Comparison of ENCODE assay signal across 8 cellular contexts in the genomic region with DNA sequence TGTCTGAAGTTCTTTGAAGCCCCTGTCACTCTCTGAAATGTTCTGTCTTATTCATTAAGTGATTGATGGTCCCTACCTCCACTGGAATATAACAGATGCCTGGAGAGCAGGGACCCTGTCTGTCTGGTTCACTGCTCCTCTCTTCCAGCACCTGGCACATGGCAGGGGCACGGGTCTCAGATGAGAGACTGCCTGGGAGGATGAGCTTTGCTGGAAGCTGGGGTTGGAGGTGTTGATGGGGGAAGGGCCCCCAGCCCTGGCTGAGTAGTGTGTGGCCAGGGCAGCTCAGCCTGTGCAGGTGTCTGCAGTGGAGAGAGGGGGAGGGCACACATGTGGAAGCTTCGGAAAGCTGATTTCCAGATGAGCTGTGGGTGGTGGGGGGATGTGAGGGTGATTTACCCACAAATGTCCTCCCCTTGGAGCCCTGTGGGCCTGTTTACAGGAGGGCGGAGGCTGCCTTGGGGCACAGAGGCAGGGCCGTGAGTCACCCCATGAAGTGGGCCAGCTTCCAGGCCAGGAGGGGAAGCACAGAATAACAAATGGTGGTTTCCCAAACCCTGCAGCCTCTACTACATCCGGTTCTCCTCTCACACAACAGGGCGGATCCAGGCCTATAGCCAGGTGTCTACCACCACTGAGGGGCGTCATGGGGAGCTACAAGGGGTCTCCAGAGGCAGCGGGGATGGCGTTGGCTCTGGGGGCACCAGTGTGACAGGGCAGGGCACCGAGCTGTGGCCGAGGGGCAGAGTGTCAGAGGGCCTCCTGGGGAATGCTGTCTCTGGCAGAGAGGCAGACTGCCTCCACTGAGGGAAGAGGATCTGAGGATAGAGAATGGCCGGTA. TPM values are rescaled to one million over a fixed set of nuclear protein-coding genes. Genes with fewer than 3 reads are reported as not detected.
DNase-seq lines count a peak whose midpoint lies in the region; ATAC-seq, FAIRE-seq and TF ChIP-seq lines count a peak whose summit lies in the region.

No MANE protein-coding gene starts in this region.

- POLR2A ChIA-PET in GM12878 (lab: Charles Lee) = interaction anchor here (0.6 to 1.2 kb wide), 3 partner anchors 35 to 762 kb away, joined by 3 to 8 read pairs (median 5); partner anchors contain the start of gene EIF4B

- TF ChIP-seq POLR2A in GM12878 (IDR thresholded peaks at IDR 0.05; ENCODE audit: low read depth, low read length) (peak; percentile 77), lower leg skin (IDR thresholded peaks at IDR 0.05) (no peak)

- intact Hi-C loops in GM12878 (cut with micrococcal nuclease; ENCODE audit: unreplicated experiment) (no loop called here), lower leg skin (cut with DNase I; ENCODE audit: low total_unique reads) (no loop called here)

- DNase-seq in DMS79 (lab: John Stamatoyannopoulos, UW) (peak; percentile 47), HS-27A (ENCODE audit: low read depth) (peak; percentile 85), T-helper 1 cell (peak in 4 of 5 donors; percentile 17 to 81 (median 30)), GM12878 (ENCODE audit: low read depth, low spot score) (peak; percentile 66), lower leg skin (ENCODE audit: low spot score in 2 of 2) (peak; percentile 86 to 97), NCI-H187 treated with DMSO at 0.1 percent for 48 hours (lab: John Stamatoyannopoulos, UW) (no peak)
- DNase-seq in stimulated activated CD8-positive, alpha-beta memory T cell treated with anti-CD3 and anti-CD28 coated beads, Interleukin-15, amount 100 ng/mL, for 1 hour (ENCODE audit: low read depth) = peak; percentile 30

- H3K4me1 ChIP-seq in GM12878 (ENCODE audit: control insufficient read depth, insufficient read depth, low read length) = peaks cover 22% of the 10 kb centered on the region

- RAD21 ChIA-PET in GM12878 (lab: Charles Lee; ENCODE audit: unreplicated experiment) = interaction anchor here (0.8 to 1.9 kb wide), 7 partner anchors 35 to 222 kb away, joined by 3 to 8 read pairs (median 4); no protein-coding TSS in a partner anchor

- peak overlapping the region; percentile 86 for H3K27ac ChIP-seq in GM12878 (ENCODE audit: control insufficient read depth, insufficient read depth)

- H4K20me1 ChIP-seq in GM12878 (ENCODE audit: control insufficient read depth, insufficient read depth) = no peaks in the 10 kb centered on the region

- no peaks in the 10 kb centered on the region; the same call in 1 of the 2 replicates for H3K79me2 ChIP-seq in GM12878 (ENCODE audit: control insufficient read depth, insufficient read depth, low read length)

- H3K9me3 ChIP-seq in GM12878 (replicated peaks; ENCODE audit: control insufficient read depth, insufficient read depth, low read length) = no peaks in the 10 kb centered on the region

- TF ChIP-seq CTCF in GM12878 (IDR thresholded peaks at IDR 0.05 in 2 of 3, conservative IDR thresholded peaks at IDR 0.05 in 1 of 3; ENCODE audit: control insufficient read depth in 2 of 3, extremely low read depth in 1 of 3, insufficient read depth in 1 of 3, low read depth in 3 of 3, low read length in 3 of 3) (0 out of 6 replicates have a peak, but pooled peaks of 1 of the 3 experiments have one; percentile 14), lower leg skin (IDR thresholded peaks at IDR 0.05) (no peak)

- peak overlapping the region; percentile 50 for H3K9ac ChIP-seq in GM12878 (ENCODE audit: control insufficient read depth, insufficient read depth, low read length)

- CTCF ChIA-PET in GM12878 (lab: Yijun Ruan, JAX) = interaction anchor here (0.7 to 5.1 kb wide), 11 partner anchors 9 to 218 kb away, joined by 3 to 42 read pairs (median 5); no protein-coding TSS in a partner anchor

- H3K27me3 ChIP-seq in GM12878 (replicated peaks in 1 of 2; ENCODE audit: control insufficient read depth in 2 of 2, insufficient read depth in 2 of 2, low read length in 1 of 2) = no peaks in the 10 kb centered on the region

- 0 out of 4 replicates have a peak, but pooled peaks of 1 of the 2 experiments have one; percentile 28 for TF ChIP-seq EP300 in GM12878 (IDR thresholded peaks at IDR 0.05; ENCODE audit: borderline replicate concordance in 1 of 2, control insufficient read depth in 1 of 2, low read depth in 2 of 2, low read length in 2 of 2)

- 1% methylated on average over 12 of the region's 12 CpGs for WGBS in GM12878 (ENCODE audit: insufficient coverage, insufficient replicate concordance, low lambda C conversion rate, missing lambda C conversion rate)
- 13 to 20% methylated on average over 12 of the region's 12 CpGs for WGBS in lower leg skin, 2 donors

- TF ChIP-seq RAD21 in GM12878 (IDR thresholded peaks at IDR 0.05; ENCODE audit: insufficient read depth, low read depth, low read length) = no peak

- H3K4me3 ChIP-seq in GM12878 = peak overlapping the region; percentile 42; the same call in 1 of the 2 replicates
- no peak overlapping the region for H3K4me3 ChIP-seq in lower leg skin (ENCODE audit: low read depth, poor library complexity, severe bottlenecking)

- in situ Hi-C loops in GM12878 (cut with MboI) = no loop called here

- H3K36me3 ChIP-seq in GM12878 (ENCODE audit: control insufficient read depth in 2 of 2, insufficient read depth in 2 of 2, low read length in 1 of 2) = no peaks in the 10 kb centered on the region

- ATAC-seq in GM21390 (IDR thresholded peaks at IDR 0.05; ENCODE audit: unreplicated experiment) (peak; percentile 93), GM12878 (peak; percentile 93)

- peak overlapping the region; percentile 61 for H3K4me2 ChIP-seq in GM12878 (ENCODE audit: control insufficient read depth, insufficient read depth)

- SMC1A ChIA-PET in GM12878 (lab: Charles Lee; ENCODE audit: uncharacterized antibody, unreplicated experiment) = interaction anchor here (0.6 to 2.5 kb wide), 9 partner anchors 22 to 1222 kb away, joined by 3 to 13 read pairs (median 5); no protein-coding TSS in a partner anchor

- peak; percentile 87 for FAIRE-seq in GM12878 (lab: Jason Lieb, UNC)

- peak overlapping the region; percentile 85 for H2AFZ ChIP-seq in GM12878 (ENCODE audit: control insufficient read depth, low read depth, low read length)

- no TSS peak for BruUV-seq in GM12878 (replicated peaks; lab: Mats Ljungman, UMichigan)

RNA-seq across cellular contexts. Expression of gene KRT7, which starts 11.0 kb away (rescaled TPM):
- total RNA-seq in GM12878 (2013; cell fraction: nucleolus; rRNA removed) = 7.8 and 11.5 TPM in 2 replicates
- 3.1 and 3.4 TPM in 2 replicates for total RNA-seq in GM12878 (2014; rRNA removed)
- total RNA-seq in GM12878 (2014; rRNA removed; fragmentation: Illumina TruSeq; extraction: Trizol) = 3.8 and 4.0 TPM in 2 replicates
- total RNA-seq in GM12878 (2021) = 6.6 and 7.6 TPM in 2 replicates
- 9.1 TPM for polyA plus RNA-seq in GM12878 (2011; ENCODE audit: low read depth)
- 7.6 and 15.3 TPM in 2 replicates for polyA plus RNA-seq in GM12878 (2011; rRNA removed)
- polyA plus RNA-seq in GM12878 (2011; cell fraction: cytosol; rRNA removed) = 12.4 and 16.6 TPM in 2 replicates
- polyA plus RNA-seq in GM12878 (2011; cell fraction: nucleus; rRNA removed) = 10.1 and 10.9 TPM in 2 replicates
- 4.5 and 7.9 TPM in 2 replicates for polyA plus RNA-seq in GM12878 (2012)
- 1.5 and 1.9 TPM in 2 replicates for polyA plus RNA-seq in GM12878 (2014; fragmentation: Illumina TruSeq; extraction: Trizol)
- polyA plus RNA-seq in GM12878 (2014; fragmentation: Nextera tagmentation; extraction: Ambion mirVana) = 1 to 10 TPM in 1 of 2 experiments, under 1 TPM in 1; 0.90 to 4.6 TPM
- 5.0 and 5.4 TPM in 2 replicates for polyA plus RNA-seq in GM12878 (2014; rRNA removed)
- polyA plus RNA-seq in GM12878 (2016; fragmentation: Nextera tagmentation; extraction: Ambion mirVana) = 10 to 100 TPM; 17.8 to 18.7 TPM
- 1.7 and 5.4 TPM in 2 replicates for polyA minus RNA-seq in GM12878 (2011; rRNA and poly(A)+ RNA removed)
- 12.0 and 17.3 TPM in 2 replicates for polyA minus RNA-seq in GM12878 (2011; cell fraction: cytosol; rRNA and poly(A)+ RNA removed)
- 4.8 and 9.0 TPM in 2 replicates for polyA minus RNA-seq in GM12878 (2011; cell fraction: nucleus; rRNA and poly(A)+ RNA removed)
- 100 to 1,000 TPM in 2 of 4 donors, 10 to 100 TPM in 2; 28.2 to 206 (median 125) TPM for total RNA-seq in lower leg skin

RNA-seq across cellular contexts. Expression of gene KRT86, which starts 30.5 kb away (rescaled TPM):
- 0.81 and 1.1 TPM in 2 replicates for total RNA-seq in GM12878 (2013; cell fraction: nucleolus; rRNA removed)
- total RNA-seq in GM12878 (2014; rRNA removed) = 0.11 and 0.27 TPM in 2 replicates
- total RNA-seq in GM12878 (2014; rRNA removed; fragmentation: Illumina TruSeq; extraction: Trizol) = 0.09 TPM in 1 of 2 replicates, not detected in the other
- 0.29 and 0.33 TPM in 2 replicates for total RNA-seq in GM12878 (2021)
- polyA plus RNA-seq in GM12878 (2011; ENCODE audit: low read depth) = not detected
- 0.39 and 0.54 TPM in 2 replicates for polyA plus RNA-seq in GM12878 (2011; rRNA removed)
- polyA plus RNA-seq in GM12878 (2011; cell fraction: cytosol; rRNA removed) = 0.84 and 0.89 TPM in 2 replicates
- 2.3 TPM in 2 replicates for polyA plus RNA-seq in GM12878 (2011; cell fraction: nucleus; rRNA removed)
- polyA plus RNA-seq in GM12878 (2012) = 0.27 and 0.62 TPM in 2 replicates
- polyA plus RNA-seq in GM12878 (2014; fragmentation: Illumina TruSeq; extraction: Trizol) = not detected in 2 replicates
- polyA plus RNA-seq in GM12878 (2014; fragmentation: Nextera tagmentation; extraction: Ambion mirVana) = not detected
- 0.13 and 0.23 TPM in 2 replicates for polyA plus RNA-seq in GM12878 (2014; rRNA removed)
- polyA plus RNA-seq in GM12878 (2016; fragmentation: Nextera tagmentation; extraction: Ambion mirVana) = under 1 TPM; 0.12 to 0.13 TPM
- polyA minus RNA-seq in GM12878 (2011; rRNA and poly(A)+ RNA removed) = 0.98 TPM in 1 of 2 replicates, not detected in the other
- 0.67 TPM in 1 of 2 replicates, not detected in the other for polyA minus RNA-seq in GM12878 (2011; cell fraction: cytosol; rRNA and poly(A)+ RNA removed)
- polyA minus RNA-seq in GM12878 (2011; cell fraction: nucleus; rRNA and poly(A)+ RNA removed) = 0.19 and 0.48 TPM in 2 replicates
- total RNA-seq in lower leg skin = 100 to 1,000 TPM in 1 of 4 donors, 1 to 10 TPM in 1, under 1 TPM in 1, not detected in 1; 0.86 to 298 (median 10.0) TPM

RNA-seq across cellular contexts. Expression of gene KRT81, which starts 47.3 kb away (rescaled TPM):
- not detected in 2 replicates for total RNA-seq in GM12878 (2013; cell fraction: nucleolus; rRNA removed)
- total RNA-seq in GM12878 (2014; rRNA removed) (not detected in 2 replicates), GM12878 (2014; rRNA removed; fragmentation: Illumina TruSeq; extraction: Trizol) (not detected in 2 replicates), GM12878 (2021) (0.15 and 0.35 TPM in 2 replicates), lower leg skin (100 to 1,000 TPM in 1 of 4 donors, 10 to 100 TPM in 1, under 1 TPM in 1, not detected in 1; 0.37 to 204 (median 10.6) TPM)
- not detected for polyA plus RNA-seq in GM12878 (2011; ENCODE audit: low read depth)
- polyA plus RNA-seq in GM12878 (2011; rRNA removed) (0.05 and 0.06 TPM in 2 replicates), GM12878 (2014; fragmentation: Illumina TruSeq; extraction: Trizol) (not detected in 2 replicates), GM12878 (2014; fragmentation: Nextera tagmentation; extraction: Ambion mirVana) (not detected), GM12878 (2014; rRNA removed) (not detected in 2 replicates), GM12878 (2016; fragmentation: Nextera tagmentation; extraction: Ambion mirVana) (not detected)
- polyA plus RNA-seq in GM12878 (2011; cell fraction: cytosol; rRNA removed) = 0.10 TPM in 2 replicates
- polyA plus RNA-seq in GM12878 (2011; cell fraction: nucleus; rRNA removed) = 0.13 and 0.19 TPM in 2 replicates
- not detected in 2 replicates for polyA plus RNA-seq in GM12878 (2012)
- not detected in 2 replicates for polyA minus RNA-seq in GM12878 (2011; rRNA and poly(A)+ RNA removed)
- polyA minus RNA-seq in GM12878 (2011; cell fraction: cytosol; rRNA and poly(A)+ RNA removed) = not detected in 2 replicates
- not detected in 2 replicates for polyA minus RNA-seq in GM12878 (2011; cell fraction: nucleus; rRNA and poly(A)+ RNA removed)

RNA-seq across cellular contexts. Expression of gene KRT80, which starts 52.2 kb away (rescaled TPM):
- not detected in 2 replicates for total RNA-seq in GM12878 (2013; cell fraction: nucleolus; rRNA removed)
- not detected in 2 replicates for total RNA-seq in GM12878 (2014; rRNA removed)
- total RNA-seq in GM12878 (2014; rRNA removed; fragmentation: Illumina TruSeq; extraction: Trizol) = not detected in 2 replicates
- 0.05 TPM in 1 of 2 replicates, not detected in the other for total RNA-seq in GM12878 (2021)
- polyA plus RNA-seq in GM12878 (2011; ENCODE audit: low read depth) = not detected
- 0.01 TPM in 1 of 2 replicates, not detected in the other for polyA plus RNA-seq in GM12878 (2011; rRNA removed)
- 0.02 TPM in 1 of 2 replicates, not detected in the other for polyA plus RNA-seq in GM12878 (2011; cell fraction: cytosol; rRNA removed)
- 0.03 TPM in 1 of 2 replicates, not detected in the other for polyA plus RNA-seq in GM12878 (2011; cell fraction: nucleus; rRNA removed)
- polyA plus RNA-seq in GM12878 (2012) = not detected in 2 replicates
- polyA plus RNA-seq in GM12878 (2014; fragmentation: Illumina TruSeq; extraction: Trizol) = not detected in 2 replicates
- not detected for polyA plus RNA-seq in GM12878 (2014; fragmentation: Nextera tagmentation; extraction: Ambion mirVana)
- polyA plus RNA-seq in GM12878 (2014; rRNA removed) = not detected in 2 replicates
- polyA plus RNA-seq in GM12878 (2016; fragmentation: Nextera tagmentation; extraction: Ambion mirVana) = not detected
- polyA minus RNA-seq in GM12878 (2011; rRNA and poly(A)+ RNA removed) = not detected in 2 replicates
- 0.62 and 0.94 TPM in 2 replicates for polyA minus RNA-seq in GM12878 (2011; cell fraction: cytosol; rRNA and poly(A)+ RNA removed)
- polyA minus RNA-seq in GM12878 (2011; cell fraction: nucleus; rRNA and poly(A)+ RNA removed) = 0.12 and 0.19 TPM in 2 replicates
- total RNA-seq in lower leg skin = 100 to 1,000 TPM; 269 to 349 (median 275) TPM
